In the genomic region with DNA sequence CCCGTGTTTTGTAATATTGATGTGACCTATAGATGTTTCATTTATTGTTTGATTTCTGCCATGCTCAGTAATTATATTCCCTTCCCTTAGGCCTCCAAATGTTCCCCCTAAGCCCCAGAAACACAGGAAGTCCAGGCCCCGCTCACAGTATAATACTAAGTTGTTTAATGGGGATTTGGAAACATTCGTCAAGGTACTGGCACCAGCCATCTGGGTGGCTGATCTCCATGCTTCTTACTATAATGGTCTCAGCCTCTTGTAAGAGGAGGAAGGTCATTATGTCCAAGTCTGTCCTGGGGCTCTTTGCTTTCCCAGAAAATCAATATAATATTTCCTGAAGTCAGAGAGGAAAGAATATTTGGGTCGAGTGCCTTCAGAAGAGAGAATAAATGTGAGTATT, we compare ENCODE assay signal across 17 cellular contexts.
DNase-seq lines count a peak whose midpoint lies in the region; ATAC-seq and TF ChIP-seq lines count a peak whose summit lies in the region.
"Had no signal": no experiment of that assay in that cellular context is flagged by ENCODE, and none has a peak within 500 bp of the region (broad histone marks: within the 10 kb centered on the region; RNA-seq: fewer than 3 reads in every experiment).

No MANE protein-coding gene starts in this region.

- H3K4me3 ChIP-seq in SK-N-SH (ENCODE audit: low read depth in 2 of 2, low read length in 1 of 2) (no peak overlapping the region), endodermal cell (ENCODE audit: low read length) (no peak overlapping the region), PC-3 (ENCODE audit: low read length) (no peak overlapping the region)
- H3K4me3 ChIP-seq: BLaER1 had no signal

- no peak for TF ChIP-seq EP300 in SK-N-SH (IDR thresholded peaks at IDR 0.05; ENCODE audit: borderline replicate concordance in 1 of 2, low read depth in 1 of 2, low read length in 1 of 2)

- no peaks in the 10 kb centered on the region for H3K27me3 Mint-ChIP-seq in endodermal cell (ENCODE audit: insufficient read depth)

- H3K36me3 Mint-ChIP-seq in endodermal cell (ENCODE audit: low read depth): peaks cover 9% of the 10 kb centered on the region
- H3K36me3 Mint-ChIP-seq: CD4-positive, alpha-beta memory T cell had no signal

- H3K79me2 ChIP-seq in SK-N-SH (ENCODE audit: insufficient read depth) (no peaks in the 10 kb centered on the region), PC-3 (ENCODE audit: low read length) (no peaks in the 10 kb centered on the region)

- no peak for ATAC-seq in SK-N-SH treated with all-trans-retinoic acid at 6 μM for 48 hours
- no peak for ATAC-seq in PC-3

- H3K9me3 ChIP-seq in SK-N-SH (no peaks in the 10 kb centered on the region), endodermal cell (ENCODE audit: control insufficient read depth, low read length) (no peaks in the 10 kb centered on the region), PC-3 (ENCODE audit: low read length) (no peaks in the 10 kb centered on the region)
- H3K9me3 ChIP-seq: BLaER1 had no signal

- WGBS in SK-N-SH (ENCODE audit: low lambda C conversion rate): 72% methylated on average over 4 of the region's 4 CpGs
- WGBS in endodermal cell (ENCODE audit: insufficient coverage in 1 of 2, insufficient read length in 1 of 2), 2 experiments: 91% methylated on average over 4 of the region's 4 CpGs; no CpG with 5 or more reads in 1 of the 2 experiments

- TF ChIP-seq RAD21 in SK-N-SH (IDR thresholded peaks at IDR 0.05; ENCODE audit: low read length): no peak

- no peak overlapping the region for H3K4me3 Mint-ChIP-seq in endodermal cell
- H3K4me3 Mint-ChIP-seq: CD4-positive, alpha-beta memory T cell had no signal

- peak overlapping the region; percentile 58 for H3K27ac Mint-ChIP-seq in endodermal cell
- H3K27ac Mint-ChIP-seq: CD4-positive, alpha-beta memory T cell had no signal

- H2AFZ ChIP-seq in SK-N-SH (ENCODE audit: low read depth) (no peak overlapping the region), PC-3 (ENCODE audit: low read length) (no peak overlapping the region)

- H3K27ac ChIP-seq in SK-N-SH (ENCODE audit: low read depth in 2 of 2, low read length in 1 of 2) (peak overlapping the region in 1 of 2 experiments; percentile 96; a peak in 2 of 4 replicates), endodermal cell (ENCODE audit: low read depth, low read length) (no peak overlapping the region), PC-3 (ENCODE audit: low read length) (no peak overlapping the region)
- H3K27ac ChIP-seq: BLaER1 had no signal

- POLR2A ChIA-PET in SK-N-SH (lab: Yijun Ruan, JAX) (no interaction called here), PC-3 (lab: Charles Lee; ENCODE audit: unreplicated experiment) (no interaction called here)

- no peaks in the 10 kb centered on the region for H3K9me3 Mint-ChIP-seq in endodermal cell
- H3K9me3 Mint-ChIP-seq: CD4-positive, alpha-beta memory T cell had no signal

- TF ChIP-seq CTCF in SK-N-SH (IDR thresholded peaks at IDR 0.05) (no peak), endodermal cell (conservative IDR thresholded peaks at IDR 0.05) (no peak), PC-3 (conservative IDR thresholded peaks at IDR 0.05; ENCODE audit: low read depth, low read length) (no peak)

- H3K4me1 ChIP-seq in SK-N-SH (ENCODE audit: control insufficient read depth in 1 of 2, insufficient read depth in 2 of 2, low read depth in 1 of 2, low read length in 1 of 2) (peaks cover 38 to 55% of the 10 kb centered on the region in 2 experiments), endodermal cell (ENCODE audit: control insufficient read depth, insufficient read depth, low read length) (no peaks in the 10 kb centered on the region), PC-3 (ENCODE audit: insufficient read depth, low read length) (peaks cover 25% of the 10 kb centered on the region)

- H4K20me1 ChIP-seq in SK-N-SH (ENCODE audit: insufficient read depth): no peaks in the 10 kb centered on the region
- H4K20me1 ChIP-seq in PC-3 (ENCODE audit: low read length): no peaks in the 10 kb centered on the region
- H4K20me1 ChIP-seq: BLaER1 had no signal

- peaks cover 22% of the 10 kb centered on the region for H3F3A ChIP-seq in SK-N-SH (replicated peaks; ENCODE audit: insufficient read depth)
- peaks cover 9% of the 10 kb centered on the region for H3F3A ChIP-seq in PC-3 (ENCODE audit: low read length, unreplicated experiment)

- H3K36me3 ChIP-seq in SK-N-SH (replicated peaks in 1 of 2; ENCODE audit: control insufficient read depth in 1 of 2, insufficient read depth in 2 of 2, low read length in 1 of 2) (peaks cover 2 to 8% of the 10 kb centered on the region in 2 experiments), endodermal cell (ENCODE audit: control insufficient read depth, insufficient read depth, low read length) (no peaks in the 10 kb centered on the region), PC-3 (ENCODE audit: low read depth, low read length) (peaks cover 3% of the 10 kb centered on the region; the same call in 1 of the 2 replicates)
- H3K36me3 ChIP-seq: BLaER1 had no signal

- CTCF ChIA-PET in SK-N-SH (lab: Yijun Ruan, JAX) (interaction anchor here (1.3 kb wide), 1 partner anchor 252 kb away, joined by 3 read pairs; no protein-coding TSS in a partner anchor), PC-3 (lab: Charles Lee) (no interaction called here)

- H3K27me3 ChIP-seq in SK-N-SH (ENCODE audit: insufficient read depth) (no peaks in the 10 kb centered on the region), endodermal cell (ENCODE audit: control insufficient read depth, insufficient read depth, low read length, poor library complexity, severe bottlenecking) (no peaks in the 10 kb centered on the region), PC-3 (ENCODE audit: low read length) (no peaks in the 10 kb centered on the region)
- H3K27me3 ChIP-seq: BLaER1 had no signal

- H3K4me2 ChIP-seq in SK-N-SH (no peak overlapping the region), PC-3 (ENCODE audit: low read length) (no peak overlapping the region)
- H3K4me2 ChIP-seq: BLaER1 had no signal

- H3K9me2 ChIP-seq in SK-N-SH (no peaks in the 10 kb centered on the region), PC-3 (replicated peaks; ENCODE audit: low read length) (no peaks in the 10 kb centered on the region)

- DNase-seq in SK-N-SH (peak; percentile 9), NCI-H82 treated with DMSO at 0.1 percent for 48 hours (lab: John Stamatoyannopoulos, UW; ENCODE audit: unreplicated experiment) (peak; percentile 86), endodermal cell (no peak), NCI-H526 treated with DMSO at 0.1 percent for 48 hours (lab: John Stamatoyannopoulos, UW) (no peak), middle frontal gyrus (ENCODE audit: extremely low spot score, low spot score) (no peak), PC-3 (no peak)
- no peak for DNase-seq in stimulated activated CD4-positive, alpha-beta T cell treated with anti-CD3 and anti-CD28 coated beads, Interleukin-4, amount 100 ng/mL, for 1 hour
- DNase-seq: CD4-positive, alpha-beta memory T cell; DMS53; KBM-7; NCI-H2029; NCI-H2171 treated with DMSO at 0.1 percent for 48 hours; RPMI8226; SHP77 treated with DMSO at 0.1 percent for 48 hours; SW 1271 had no signal

- intact Hi-C loops in PC-3 (cut with micrococcal nuclease): no loop called here

- H3K4me1 Mint-ChIP-seq in endodermal cell: peaks cover 11% of the 10 kb centered on the region
- H3K4me1 Mint-ChIP-seq: CD4-positive, alpha-beta memory T cell had no signal

- H3K9ac ChIP-seq in SK-N-SH (no peak overlapping the region), endodermal cell (ENCODE audit: extremely low read depth, low read length, poor library complexity, severe bottlenecking) (no peak overlapping the region), PC-3 (ENCODE audit: low read length) (no peak overlapping the region)
- H3K9ac ChIP-seq: BLaER1 had no signal

- no TSS peak for BruUV-seq in PC-3 (replicated peaks; lab: Mats Ljungman, UMichigan)

TF ChIP-seq in SK-N-SH, 30 proteins besides CTCF, POLR2A, EP300 and RAD21 (continues in another document):
- TF ChIP-seq, protein P1, sequence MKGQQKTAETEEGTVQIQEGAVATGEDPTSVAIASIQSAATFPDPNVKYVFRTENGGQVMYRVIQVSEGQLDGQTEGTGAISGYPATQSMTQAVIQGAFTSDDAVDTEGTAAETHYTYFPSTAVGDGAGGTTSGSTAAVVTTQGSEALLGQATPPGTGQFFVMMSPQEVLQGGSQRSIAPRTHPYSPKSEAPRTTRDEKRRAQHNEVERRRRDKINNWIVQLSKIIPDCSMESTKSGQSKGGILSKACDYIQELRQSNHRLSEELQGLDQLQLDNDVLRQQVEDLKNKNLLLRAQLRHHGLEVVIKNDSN (IDR thresholded peaks at IDR 0.05; ENCODE audit: borderline replicate concordance, low read depth): no peak
- TF ChIP-seq TEAD4 (IDR thresholded peaks at IDR 0.05; ENCODE audit: borderline replicate concordance, insufficient read depth): no peak
- no peak for TF ChIP-seq SMC3 (IDR thresholded peaks at IDR 0.05; ENCODE audit: low read depth, low read length)
- TF ChIP-seq TCF12 (IDR thresholded peaks at IDR 0.05): no peak
- no peak for TF ChIP-seq FOSL2 (IDR thresholded peaks at IDR 0.05; ENCODE audit: borderline replicate concordance, low read depth)
- TF ChIP-seq RFX5 (IDR thresholded peaks at IDR 0.05; ENCODE audit: low read length): no peak
- TF ChIP-seq MXI1 (IDR thresholded peaks at IDR 0.05; ENCODE audit: low read depth, low read length): no peak
- no peak for TF ChIP-seq FOXJ3 (CRISPR knock-in tag; IDR thresholded peaks at IDR 0.05)
- TF ChIP-seq GATA2 (CRISPR knock-in tag; IDR thresholded peaks at IDR 0.05): no peak
- no peak for TF ChIP-seq FOXM1 (IDR thresholded peaks at IDR 0.05; ENCODE audit: low read depth)

TF ChIP-seq in SK-N-SH treated with all-trans-retinoic acid at 6 μM for 48 hours, 23 proteins besides CTCF, POLR2A, EP300 and RAD21 (continues in another document):
- TF ChIP-seq CSDC2 (CRISPR knock-in tag; IDR thresholded peaks at IDR 0.05) (no peak), ZC3H10 (CRISPR knock-in tag; IDR thresholded peaks at IDR 0.05) (no peak), ZFP3 (CRISPR knock-in tag; IDR thresholded peaks at IDR 0.05) (no peak), ZFP30 (CRISPR knock-in tag; IDR thresholded peaks at IDR 0.05) (no peak), ESRRG (CRISPR knock-in tag; IDR thresholded peaks at IDR 0.05) (no peak), BACH2 (CRISPR knock-in tag; IDR thresholded peaks at IDR 0.05; ENCODE audit: borderline replicate concordance) (no peak), SNAI2 (CRISPR knock-in tag; IDR thresholded peaks at IDR 0.05) (no peak), ZNF8 (CRISPR knock-in tag; IDR thresholded peaks at IDR 0.05) (no peak)
- TF ChIP-seq, protein P2, sequence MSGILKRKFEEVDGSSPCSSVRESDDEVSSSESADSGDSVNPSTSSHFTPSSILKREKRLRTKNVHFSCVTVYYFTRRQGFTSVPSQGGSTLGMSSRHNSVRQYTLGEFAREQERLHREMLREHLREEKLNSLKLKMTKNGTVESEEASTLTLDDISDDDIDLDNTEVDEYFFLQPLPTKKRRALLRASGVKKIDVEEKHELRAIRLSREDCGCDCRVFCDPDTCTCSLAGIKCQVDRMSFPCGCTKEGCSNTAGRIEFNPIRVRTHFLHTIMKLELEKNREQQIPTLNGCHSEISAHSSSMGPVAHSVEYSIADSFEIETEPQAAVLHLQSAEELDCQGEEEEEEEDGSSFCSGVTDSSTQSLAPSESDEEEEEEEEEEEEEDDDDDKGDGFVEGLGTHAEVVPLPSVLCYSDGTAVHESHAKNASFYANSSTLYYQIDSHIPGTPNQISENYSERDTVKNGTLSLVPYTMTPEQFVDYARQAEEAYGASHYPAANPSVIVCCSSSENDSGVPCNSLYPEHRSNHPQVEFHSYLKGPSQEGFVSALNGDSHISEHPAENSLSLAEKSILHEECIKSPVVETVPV (CRISPR knock-in tag; IDR thresholded peaks at IDR 0.05): no peak

Comparison
In these comparisons a context has a peak if more than half of its experiments do, and no peak if none do; other contexts are left out.
1. DNase-seq: peak in SK-N-SH (single experiment) and NCI-H82 treated with DMSO at 0.1 percent for 48 hours (single experiment); none in endodermal cell (single experiment), NCI-H526 treated with DMSO at 0.1 percent for 48 hours (single experiment), middle frontal gyrus (single experiment), PC-3 (single experiment) and stimulated activated CD4-positive, alpha-beta T cell treated with anti-CD3 and anti-CD28 coated beads, Interleukin-4, amount 100 ng/mL, for 1 hour (single experiment).